In the genomic region with DNA sequence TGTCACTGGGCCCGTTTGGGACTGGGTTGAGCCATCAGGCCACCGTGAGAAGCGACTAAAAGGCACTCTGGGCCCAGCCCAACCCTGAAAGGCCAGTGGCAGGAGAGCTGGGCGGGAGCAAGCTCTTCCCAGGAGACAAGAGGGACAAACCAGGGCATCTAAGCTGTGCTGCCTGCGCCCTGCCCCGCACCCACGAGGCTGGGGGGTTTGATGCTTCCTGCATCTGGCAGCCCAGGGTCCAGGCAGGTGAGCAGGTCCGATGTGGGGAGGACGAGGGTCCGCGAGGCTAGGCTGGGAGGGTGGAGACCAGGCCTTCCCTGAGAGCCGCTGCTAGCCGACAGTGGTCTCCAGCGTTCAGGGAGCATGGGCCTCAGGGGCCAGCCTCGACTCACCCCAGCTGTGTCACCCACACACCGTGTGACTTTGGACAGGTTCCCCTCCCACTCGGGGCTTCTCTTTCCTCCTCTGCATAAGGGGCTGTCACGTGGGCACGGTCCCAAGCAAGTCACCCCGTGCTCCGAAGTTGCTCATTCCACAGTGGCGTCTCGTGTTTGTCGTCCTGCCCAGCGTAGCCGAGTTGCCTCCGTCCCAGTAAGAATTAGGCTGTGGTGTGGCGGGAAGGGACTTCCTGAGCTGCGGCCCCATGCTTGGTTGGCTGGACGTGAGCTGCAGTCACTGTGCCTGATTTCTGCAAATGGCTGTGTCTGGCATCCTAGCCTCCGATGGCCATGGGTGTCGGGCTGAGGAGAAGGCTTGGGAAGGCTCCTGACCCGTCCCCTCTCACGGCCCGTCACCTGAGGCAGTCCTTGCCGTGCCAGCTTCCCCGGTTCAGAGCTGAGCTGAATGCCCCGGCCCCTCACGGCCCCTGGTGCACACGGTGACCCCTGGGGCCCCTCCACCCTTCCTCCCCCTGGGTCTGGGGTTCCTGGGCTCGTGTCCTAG, we compare ENCODE assay signal across 15 cellular contexts. TPM values are rescaled to one million over a fixed set of nuclear protein-coding genes. Genes with fewer than 3 reads are reported as not detected.
DNase-seq lines count a peak whose midpoint lies in the region; ATAC-seq and TF ChIP-seq lines count a peak whose summit lies in the region.
"Had no signal": no experiment of that assay in that cellular context is flagged by ENCODE, and none has a peak within 500 bp of the region (broad histone marks: within the 10 kb centered on the region; RNA-seq: fewer than 3 reads in every experiment).

No MANE protein-coding gene starts in this region.

- TF ChIP-seq EP300 in sigmoid colon (IDR thresholded peaks at IDR 0.05), result no peak

- no peak for ATAC-seq in HG02938 (IDR thresholded peaks at IDR 0.05; ENCODE audit: unreplicated experiment)

- H3K9ac ChIP-seq in muscle layer of colon (ENCODE audit: low read length), result no peak overlapping the region

- H3K9me3 ChIP-seq in muscle layer of colon (ENCODE audit: low read length) (no peaks in the 10 kb centered on the region), sigmoid colon (no peaks in the 10 kb centered on the region)
- H3K9me3 ChIP-seq: HAP-1 had no signal

- in situ Hi-C loops in brain microvascular endothelial cell (cut with HindIII; ENCODE audit: low pct_ligation_motif_present, low sequenced_read_pairs), result no loop called here

- POLR2A ChIA-PET in RWPE1 (lab: Yijun Ruan, JAX; ENCODE audit: low non-redundant PET), result interaction anchor here (1.0 kb wide), 1 partner anchor 31 kb away, joined by 3 read pairs; no protein-coding TSS in a partner anchor

- H3K4me1 ChIP-seq in muscle layer of colon (ENCODE audit: insufficient read depth, low read length) (peaks cover 14% of the 10 kb centered on the region), sigmoid colon (peaks cover 0 to 31% (median 23%) of the 10 kb centered on the region in 4 donors)
- H3K4me1 ChIP-seq: HAP-1 had no signal

- H3K36me3 ChIP-seq in H7 (replicated peaks; ENCODE audit: control insufficient read depth, insufficient read depth, low read length), result peaks cover 9% of the 10 kb centered on the region
- H3K36me3 ChIP-seq in muscle layer of colon (ENCODE audit: insufficient read depth, low read length), result peaks cover 55% of the 10 kb centered on the region
- H3K36me3 ChIP-seq in sigmoid colon, result peaks cover 25 to 95% (median 61%) of the 10 kb centered on the region in 4 donors
- H3K36me3 ChIP-seq in brain microvascular endothelial cell (replicated peaks), result peaks cover 51% of the 10 kb centered on the region

- intact Hi-C loops in sigmoid colon (cut with DNase I), result no loop called here

- no peak for TF ChIP-seq CTCF in RWPE1 (conservative IDR thresholded peaks at IDR 0.05; ENCODE audit: low read depth)
- TF ChIP-seq CTCF in sigmoid colon (IDR thresholded peaks at IDR 0.05), result no peak
- no peak for TF ChIP-seq CTCF in brain microvascular endothelial cell (IDR thresholded peaks at IDR 0.05; ENCODE audit: low read depth, low read length, missing control alignments)

- H3K27me3 ChIP-seq in H7 (ENCODE audit: control insufficient read depth, insufficient read depth, low read length) (no peaks in the 10 kb centered on the region), muscle layer of colon (ENCODE audit: control insufficient read depth in 1 of 2, insufficient read depth in 2 of 2, low read length in 2 of 2) (no peaks in the 10 kb centered on the region), sigmoid colon (no peaks in the 10 kb centered on the region), brain microvascular endothelial cell (replicated peaks) (no peaks in the 10 kb centered on the region)

- WGBS in sigmoid colon, 2 donors, result 91 to 93% methylated on average over 41 of the region's 41 CpGs

- H3K27ac ChIP-seq in RWPE1 (peak overlapping the region; percentile 40), muscle layer of colon (ENCODE audit: low read depth, low read length) (peak overlapping the region; percentile 23), sigmoid colon (peak overlapping the region in 3 of 4 donors; percentile 49 to 66 (median 52)), brain microvascular endothelial cell (no peak overlapping the region)

- CTCF ChIA-PET in RWPE1 (lab: Yijun Ruan, JAX), result interaction anchor here (0.6 kb wide), 1 partner anchor 59 kb away, joined by 3 read pairs; no protein-coding TSS in a partner anchor

- no peak overlapping the region for H3K4me3 ChIP-seq in H7 (ENCODE audit: insufficient read depth, low read depth, low read length)
- H3K4me3 ChIP-seq in muscle layer of colon (ENCODE audit: low read depth in 1 of 2, low read length in 2 of 2), result no peak overlapping the region
- H3K4me3 ChIP-seq in sigmoid colon, result no peak overlapping the region
- H3K4me3 ChIP-seq in brain microvascular endothelial cell (ENCODE audit: low read depth, low read length), result no peak overlapping the region
- H3K4me3 ChIP-seq: HAP-1 had no signal

- DNase-seq in H7, result peak; percentile 56
- DNase-seq in RWPE1 (ENCODE audit: low spot score), result no peak
- DNase-seq in sigmoid colon, result peak; percentile 62
- no peak for DNase-seq in NCI-H2171 treated with DMSO at 0.1 percent for 48 hours (lab: John Stamatoyannopoulos, UW)
- DNase-seq in brain microvascular endothelial cell, result no peak
- DNase-seq: CD4-positive, alpha-beta memory T cell; DMS79; KG1; NCI-H1092; NCI-H2107; NCI-H226; NCI-H526 had no signal

- no peak for TF ChIP-seq POLR2A in sigmoid colon (IDR thresholded peaks at IDR 0.05)

RNA-seq across cellular contexts. Expression of a gene that starts 15.7 kb away (rescaled TPM):
- 0.07 and 0.10 TPM in 2 replicates for total RNA-seq in H7 (2014; rRNA removed; shearing (Covaris generic))
- total RNA-seq in sigmoid colon, result 10 to 100 TPM; 41.3 to 71.7 (median 55.9) TPM
- polyA plus RNA-seq in sigmoid colon, result 10 to 100 TPM in 1 of 3 donors, 1 to 10 TPM in 1, under 1 TPM in 1; 0.69 to 22.3 (median 1.8) TPM

RNA-seq across cellular contexts. Expression of a gene that starts 30.5 kb away (rescaled TPM):
- 111 and 116 TPM in 2 replicates for total RNA-seq in H7 (2014; rRNA removed; shearing (Covaris generic))
- 10 to 100 TPM; 31.0 to 45.5 (median 40.4) TPM for total RNA-seq in sigmoid colon
- polyA plus RNA-seq in sigmoid colon, result 10 to 100 TPM; 19.8 to 78.2 (median 22.2) TPM

RNA-seq across cellular contexts. Expression of a gene that starts 32.5 kb away (rescaled TPM):
- 1.3 and 2.5 TPM in 2 replicates for total RNA-seq in H7 (2014; rRNA removed; shearing (Covaris generic))
- 10 to 100 TPM in 1 of 4 donors, 1 to 10 TPM in 3; 2.5 to 10.0 (median 4.2) TPM for total RNA-seq in sigmoid colon
- polyA plus RNA-seq in sigmoid colon, result 1 to 10 TPM in 2 of 3 donors, under 1 TPM in 1; 0.69 to 3.1 (median 2.4) TPM

RNA-seq across cellular contexts. Expression of a gene that starts 37.3 kb away (rescaled TPM):
- total RNA-seq in H7 (2014; rRNA removed; shearing (Covaris generic)), result 0.10 and 0.30 TPM in 2 replicates
- total RNA-seq in sigmoid colon, result 1 to 10 TPM in 1 of 4 donors, under 1 TPM in 2, not detected in 1; 0.36 to 2.3 (median 0.49) TPM
- 10 to 100 TPM in 1 of 3 donors, 1 to 10 TPM in 2; 2.4 to 21.0 (median 3.7) TPM for polyA plus RNA-seq in sigmoid colon
- total RNA-seq: CD4-positive, alpha-beta memory T cell had no signal

RNA-seq across cellular contexts. Expression of a gene that starts 45.0 kb away (rescaled TPM):
- total RNA-seq in H7 (2014; rRNA removed; shearing (Covaris generic)), result 36.0 and 41.8 TPM in 2 replicates
- total RNA-seq in sigmoid colon, result 100 to 1,000 TPM in 1 of 4 donors, 10 to 100 TPM in 3; 47.1 to 103 (median 62.7) TPM
- 100 to 1,000 TPM in 2 of 3 donors, 10 to 100 TPM in 1; 96.3 to 160 (median 114) TPM for polyA plus RNA-seq in sigmoid colon

Comparison
In these comparisons a context has a peak if more than half of its experiments do, and no peak if none do; other contexts are left out.
1. DNase-seq: peak in H7 (single experiment) and sigmoid colon (single experiment); none in RWPE1 (single experiment), NCI-H2171 treated with DMSO at 0.1 percent for 48 hours (single experiment) and brain microvascular endothelial cell (single experiment).
2. RNA of a gene that starts 15.7 kb away (total RNA-seq): 41.3 to 71.7 TPM in sigmoid colon; 0.07 to 0.10 TPM in H7; every median in the first group is over 10 times any median in the second.